ENCODE assay signal across 20 cellular contexts in genomic region chr1:213200630-213201029, GRCh38.
A peak's percentile ranks its signal among the peaks of the same experiment; 100 is the strongest.
DNase-seq lines count a peak whose midpoint lies in the region; TF ChIP-seq lines count a peak whose summit lies in the region.
"Had no signal": no experiment of that assay in that cellular context is flagged by ENCODE, and none has a peak within 500 bp of the region (broad histone marks: within the 10 kb centered on the region; RNA-seq: fewer than 3 reads in every experiment).

No MANE protein-coding gene starts in this region.

- no peak overlapping the region for H3K4me3 ChIP-seq in ACC112 (ENCODE audit: low read depth, low read length)
- no peak overlapping the region for H3K4me3 ChIP-seq in choroid plexus epithelial cell (ENCODE audit: low read depth, low read length)
- H3K4me3 ChIP-seq: BLaER1 treated with 17β-estradiol and CSF1 and Interleukin-3, amounts not matched to agents 10 nM and 100 nM; GM12878 had no signal

- H2AFZ ChIP-seq in ACC112 (ENCODE audit: low read length, unreplicated experiment) = no peak overlapping the region

- no peaks in the 10 kb centered on the region for H3K27me3 ChIP-seq in ACC112 (ENCODE audit: insufficient read depth, low read length)
- H3K27me3 ChIP-seq: BLaER1 treated with 17β-estradiol and CSF1 and Interleukin-3, amounts not matched to agents 10 nM and 100 nM had no signal

- peaks cover 15% of the 10 kb centered on the region for H3K4me1 ChIP-seq in ACC112 (ENCODE audit: control insufficient read depth, insufficient read depth, low read length, unreplicated experiment)
- H3K4me1 ChIP-seq: BLaER1 treated with 17β-estradiol and CSF1 and Interleukin-3, amounts not matched to agents 10 nM and 100 nM had no signal

- H3K27ac ChIP-seq in ACC112 (ENCODE audit: low read depth, low read length) (peak overlapping the region; percentile 96), caudate nucleus (ENCODE audit: low read depth, low read length) (no peak overlapping the region)
- H3K27ac ChIP-seq: BLaER1 treated with 17β-estradiol and CSF1 and Interleukin-3, amounts not matched to agents 10 nM and 100 nM; C4-2B had no signal

- DNase-seq in amniotic epithelial cell (ENCODE audit: low read depth) (peak; percentile 9), choroid plexus epithelial cell (ENCODE audit: low read depth) (peak; percentile 4), NCI-H1092 (lab: John Stamatoyannopoulos, UW) (no peak), caudate nucleus (lab: John Stamatoyannopoulos, UW) (no peak)
- DNase-seq: 8988T; AML-193; CD4-positive, alpha-beta T cell; CD8-positive, alpha-beta T cell; COR-L47; DMS 273 treated with DMSO at 0.1 percent for 48 hours; DMS153; DMS53; DMS79; DND-41; EL; GDM1 had no signal

- TF ChIP-seq CTCF in choroid plexus epithelial cell (conservative IDR thresholded peaks at IDR 0.05; ENCODE audit: low read depth, low read length) = no peak

- H3K79me2 ChIP-seq in ACC112 (ENCODE audit: control insufficient read depth, insufficient read depth, low read length, unreplicated experiment) = no peaks in the 10 kb centered on the region

- H3K36me3 ChIP-seq in ACC112 (ENCODE audit: insufficient read depth, low read length) = peaks cover 29% of the 10 kb centered on the region

Comparison
In these comparisons a context has a peak if more than half of its experiments do, and no peak if none do; other contexts are left out.
1. DNase-seq: peak in amniotic epithelial cell (single experiment) and choroid plexus epithelial cell (single experiment); none in NCI-H1092 (single experiment) and caudate nucleus (0 of 61).